25 cellular contexts compared by ENCODE assay signal in genomic region chr4:70437212-70437611, GRCh38. TPM values are rescaled to one million over a fixed set of nuclear protein-coding genes. Genes with fewer than 3 reads are reported as not detected.
"Had no signal": no experiment of that assay in that cellular context is flagged by ENCODE, and none has a peak within 500 bp of the region (broad histone marks: within the 10 kb centered on the region; RNA-seq: fewer than 3 reads in every experiment).

No MANE protein-coding gene starts in this region.

- H3K36me3 ChIP-seq: left ventricle myocardium inferior, suprapubic skin, WERI-Rb-1 had no signal

- H3K9me3 ChIP-seq: suprapubic skin had no signal

- ATAC-seq: naive thymus-derived CD8-positive, alpha-beta T cell; right cardiac atrium; T-cell had no signal

- H3K27me3 ChIP-seq: suprapubic skin had no signal

- H3K4me1 ChIP-seq: left ventricle myocardium inferior, suprapubic skin had no signal

- H3K4me3 ChIP-seq: left ventricle myocardium inferior, suprapubic skin had no signal

- DNase-seq: activated CD4-positive, alpha-beta memory T cell treated with anti-CD3 and anti-CD28 coated beads, Interleukin-2, amount 10 ng/mL, durations not matched to agents 7 days and 5 days; activated CD4-positive, alpha-beta T cell treated with anti-CD3 and anti-CD28 coated beads for 4 hours; activated naive CD4-positive, alpha-beta T cell treated with anti-CD3 and anti-CD28 coated beads, Interleukin-2, amount 50 U/mL, for 16 hours; activated T-cell treated with anti-CD3 and anti-CD28 coated beads, Interleukin-2, amount 50 U/mL, for 24 hours; left ventricle myocardium inferior; naive thymus-derived CD8-positive, alpha-beta T cell; occipital lobe; right cardiac atrium; small intestine; stimulated activated CD4-positive, alpha-beta T cell treated with anti-CD3 and anti-CD28 coated beads, Interleukin-4, amount 100 ng/mL, for 4 hours; stimulated activated CD8-positive, alpha-beta memory T cell treated with anti-CD3 and anti-CD28 coated beads, Interleukin-4, amount 100 ng/mL, for 48 hours; stimulated activated naive CD4-positive, alpha-beta T cell treated with Interleukin-2 at 50 U/mL for 16 hours; T-cell; T1000; WERI-Rb-1 had no signal

- H3K27ac ChIP-seq: left ventricle myocardium inferior, suprapubic skin, WERI-Rb-1 had no signal

- FAIRE-seq: astrocyte, endometrium, small intestine had no signal

RNA-seq across cellular contexts. Expression of gene MUC7, which starts 34.8 kb away (rescaled TPM):
- total RNA-seq: activated CD4-positive, alpha-beta memory T cell treated with anti-CD3 and anti-CD28 coated beads, Interleukin-2, amount 10 ng/mL, durations not matched to agents 7 days and 5 days; astrocyte; chondrocyte; dermis microvascular lymphatic vessel endothelial cell; kidney epithelial cell; left ventricle myocardium inferior; mucosa of gallbladder; naive thymus-derived CD8-positive, alpha-beta T cell; occipital lobe; posterior vena cava; right cardiac atrium; T-cell had no signal
- polyA plus RNA-seq: adipose tissue; esophagus; naive thymus-derived CD8-positive, alpha-beta T cell; right cardiac atrium; small intestine had no signal

RNA-seq across cellular contexts. Expression of gene OPRPN, which starts 39.5 kb away (rescaled TPM):
- total RNA-seq: activated CD4-positive, alpha-beta memory T cell treated with anti-CD3 and anti-CD28 coated beads, Interleukin-2, amount 10 ng/mL, durations not matched to agents 7 days and 5 days; astrocyte; chondrocyte; dermis microvascular lymphatic vessel endothelial cell; kidney epithelial cell; left ventricle myocardium inferior; mucosa of gallbladder; naive thymus-derived CD8-positive, alpha-beta T cell; occipital lobe; posterior vena cava; right cardiac atrium; suprapubic skin; T-cell had no signal
- polyA plus RNA-seq: adipose tissue; esophagus; naive thymus-derived CD8-positive, alpha-beta T cell; right cardiac atrium; small intestine had no signal

RNA-seq across cellular contexts. Expression of gene SMR3B, which starts 54.3 kb away (rescaled TPM):
- total RNA-seq: activated CD4-positive, alpha-beta memory T cell treated with anti-CD3 and anti-CD28 coated beads, Interleukin-2, amount 10 ng/mL, durations not matched to agents 7 days and 5 days; astrocyte; chondrocyte; dermis microvascular lymphatic vessel endothelial cell; kidney epithelial cell; left ventricle myocardium inferior; mucosa of gallbladder; naive thymus-derived CD8-positive, alpha-beta T cell; occipital lobe; posterior vena cava; right cardiac atrium; suprapubic skin; T-cell had no signal
- polyA plus RNA-seq: adipose tissue; esophagus; naive thymus-derived CD8-positive, alpha-beta T cell; right cardiac atrium; small intestine had no signal
